17 cellular contexts compared by ENCODE assay signal in genomic region chr3:165336786-165337185, GRCh38.
DNase-seq lines count a peak whose midpoint lies in the region; ATAC-seq, FAIRE-seq and TF ChIP-seq lines count a peak whose summit lies in the region.
"Had no signal": no experiment of that assay in that cellular context is flagged by ENCODE, and none has a peak within 500 bp of the region (broad histone marks: within the 10 kb centered on the region; RNA-seq: fewer than 3 reads in every experiment).

No MANE protein-coding gene starts in this region.

- H4K8ac ChIP-seq in mesenchymal stem cell (ENCODE audit: low read length): no peak overlapping the region

- H4K91ac ChIP-seq in mesenchymal stem cell (ENCODE audit: low read length): no peak overlapping the region

- H3K4me3 ChIP-seq in astrocyte (ENCODE audit: insufficient read depth, low read depth, low read length): no peak overlapping the region
- no peak overlapping the region for H3K4me3 ChIP-seq in mesenchymal stem cell (ENCODE audit: insufficient read depth in 1 of 2, low read depth in 1 of 2, low read length in 2 of 2)

- H4K20me1 ChIP-seq in astrocyte (ENCODE audit: insufficient read depth, low read length): no peaks in the 10 kb centered on the region

- H3K9me3 ChIP-seq in astrocyte (ENCODE audit: insufficient read depth, low read depth, low read length): no peaks in the 10 kb centered on the region
- no peaks in the 10 kb centered on the region for H3K9me3 ChIP-seq in mesenchymal stem cell (ENCODE audit: control insufficient read depth, low read length)
- H3K9me3 ChIP-seq: BE2C, SK-N-SH had no signal

- H3K27ac ChIP-seq in astrocyte (ENCODE audit: low read depth, low read length) (no peak overlapping the region), mesenchymal stem cell (ENCODE audit: low read length, poor library complexity, severe bottlenecking) (no peak overlapping the region)
- H3K27ac ChIP-seq: KMS-11 had no signal

- no peak overlapping the region for H2AFZ ChIP-seq in astrocyte (ENCODE audit: low read depth, low read length)
- no peak overlapping the region for H2AFZ ChIP-seq in mesenchymal stem cell (ENCODE audit: low read depth, low read length)

- no peaks in the 10 kb centered on the region for H3K27me3 Mint-ChIP-seq in astrocyte (ENCODE audit: low read depth, unreplicated experiment)
- no peaks in the 10 kb centered on the region for H3K27me3 Mint-ChIP-seq in naive thymus-derived CD8-positive, alpha-beta T cell
- H3K27me3 Mint-ChIP-seq: CD4-positive, alpha-beta T cell had no signal

- no peak overlapping the region for H2BK15ac ChIP-seq in mesenchymal stem cell (ENCODE audit: low read depth, poor library complexity, severe bottlenecking)

- H3K4ac ChIP-seq in mesenchymal stem cell (ENCODE audit: low read depth in 1 of 2, low read length in 2 of 2): no peak overlapping the region

- no peak for TF ChIP-seq CTCF in astrocyte (IDR thresholded peaks at IDR 0.05; ENCODE audit: insufficient read depth, low read depth, low read length)

- no peak overlapping the region for H2BK120ac ChIP-seq in mesenchymal stem cell (ENCODE audit: low read depth, low read length)

- H3K79me2 ChIP-seq in astrocyte (ENCODE audit: insufficient read depth, low read length): no peaks in the 10 kb centered on the region

- H3K9me3 Mint-ChIP-seq in astrocyte (ENCODE audit: unreplicated experiment): no peaks in the 10 kb centered on the region
- H3K9me3 Mint-ChIP-seq in naive thymus-derived CD8-positive, alpha-beta T cell: peaks cover 0 to 13% (median 4%) of the 10 kb centered on the region in 9 donors
- H3K9me3 Mint-ChIP-seq: CD4-positive, alpha-beta T cell had no signal

- no peaks in the 10 kb centered on the region for H3K4me1 ChIP-seq in astrocyte (ENCODE audit: insufficient read depth, low read length)
- no peaks in the 10 kb centered on the region for H3K4me1 ChIP-seq in mesenchymal stem cell (ENCODE audit: control insufficient read depth, insufficient read depth, low read depth, low read length)
- H3K4me1 ChIP-seq: BE2C had no signal

- peak; percentile 50 for DNase-seq in M059J (ENCODE audit: low read depth)
- peak; percentile 41 for DNase-seq in astrocyte (ENCODE audit: low read depth)
- DNase-seq in mesenchymal stem cell: peak; percentile 65
- DNase-seq in OCI-M1 (lab: John Stamatoyannopoulos, UW): no peak
- DNase-seq in naive thymus-derived CD8-positive, alpha-beta T cell: no peak
- DNase-seq in NCI-H2171 treated with DMSO at 0.1 percent for 48 hours (lab: John Stamatoyannopoulos, UW): no peak
- DNase-seq: BE2C; Calu3; CD4-positive, alpha-beta T cell; DMS53; NCI-H1048; NCI-H1694; NCI-H69; SK-N-SH had no signal

- H3K4me1 Mint-ChIP-seq in astrocyte (ENCODE audit: low read depth, unreplicated experiment): no peaks in the 10 kb centered on the region
- no peaks in the 10 kb centered on the region for H3K4me1 Mint-ChIP-seq in naive thymus-derived CD8-positive, alpha-beta T cell

- H2BK12ac ChIP-seq in mesenchymal stem cell (ENCODE audit: low read length in 2 of 2): no peak overlapping the region

- POLR2A ChIA-PET in naive thymus-derived CD8-positive, alpha-beta T cell (lab: Charles Lee): no interaction called here

- no peak for ATAC-seq in naive thymus-derived CD8-positive, alpha-beta T cell
- no peak for ATAC-seq in GM21367 (IDR thresholded peaks at IDR 0.05; ENCODE audit: unreplicated experiment)

- H3K23ac ChIP-seq in mesenchymal stem cell (ENCODE audit: low read length in 2 of 2): no peak overlapping the region

- no peaks in the 10 kb centered on the region for H3K79me1 ChIP-seq in mesenchymal stem cell (replicated peaks; ENCODE audit: low read length, poor library complexity, severe bottlenecking)

- 0% methylated on average over 1 of the region's 1 CpG for WGBS in mesenchymal stem cell

- no peak overlapping the region for H3K27ac Mint-ChIP-seq in astrocyte (ENCODE audit: unreplicated experiment)
- no peak overlapping the region for H3K27ac Mint-ChIP-seq in naive thymus-derived CD8-positive, alpha-beta T cell
- H3K27ac Mint-ChIP-seq: CD4-positive, alpha-beta T cell had no signal

- no peaks in the 10 kb centered on the region for H3K36me3 Mint-ChIP-seq in astrocyte (ENCODE audit: low read depth, unreplicated experiment)
- no peaks in the 10 kb centered on the region for H3K36me3 Mint-ChIP-seq in naive thymus-derived CD8-positive, alpha-beta T cell

- no peak overlapping the region for H3K4me3 Mint-ChIP-seq in astrocyte (ENCODE audit: unreplicated experiment)
- no peak overlapping the region for H3K4me3 Mint-ChIP-seq in naive thymus-derived CD8-positive, alpha-beta T cell
- H3K4me3 Mint-ChIP-seq: CD4-positive, alpha-beta T cell had no signal

- H3K9ac ChIP-seq in astrocyte (ENCODE audit: low read length) (no peak overlapping the region), mesenchymal stem cell (ENCODE audit: low read length) (no peak overlapping the region)
- H3K9ac ChIP-seq: KMS-11, SK-N-SH had no signal

- H2BK5ac ChIP-seq in mesenchymal stem cell (ENCODE audit: low read depth, low read length, poor library complexity, severe bottlenecking): no peak overlapping the region

- FAIRE-seq in astrocyte (lab: Jason Lieb, UNC): no peak
- FAIRE-seq: H1 had no signal

- H3K36me3 ChIP-seq in astrocyte (ENCODE audit: insufficient read depth, low read length) (no peaks in the 10 kb centered on the region), mesenchymal stem cell (ENCODE audit: control insufficient read depth in 1 of 2, insufficient read depth in 2 of 2, low read depth in 1 of 2, low read length in 2 of 2) (no peaks in the 10 kb centered on the region)
- H3K36me3 ChIP-seq: BE2C had no signal

- no peak overlapping the region for H3K18ac ChIP-seq in mesenchymal stem cell (ENCODE audit: low read depth in 1 of 2, low read length in 2 of 2)

- H3K27me3 ChIP-seq in astrocyte (ENCODE audit: insufficient read depth, low read length): no peaks in the 10 kb centered on the region
- H3K27me3 ChIP-seq in mesenchymal stem cell (ENCODE audit: control insufficient read depth in 1 of 2, insufficient read depth in 1 of 2, low read length in 2 of 2): no peaks in the 10 kb centered on the region
- H3K27me3 ChIP-seq: BE2C had no signal

- H3K4me2 ChIP-seq in astrocyte (ENCODE audit: low read length): no peak overlapping the region
- H3K4me2 ChIP-seq in mesenchymal stem cell (ENCODE audit: low read length, poor library complexity, severe bottlenecking): no peak overlapping the region
- H3K4me2 ChIP-seq: KMS-11, SK-N-SH had no signal

- H2AK5ac ChIP-seq in mesenchymal stem cell (ENCODE audit: low read length, severe bottlenecking): no peak overlapping the region

- H3K14ac ChIP-seq in mesenchymal stem cell (ENCODE audit: low read length in 2 of 2): no peak overlapping the region

Comparison
In these comparisons a context has a peak if more than half of its experiments do, and no peak if none do; other contexts are left out.
1. DNase-seq: peak in M059J (single experiment), astrocyte (single experiment) and mesenchymal stem cell (single experiment); none in OCI-M1 (single experiment), naive thymus-derived CD8-positive, alpha-beta T cell (0 of 10) and NCI-H2171 treated with DMSO at 0.1 percent for 48 hours (single experiment).